Comparison of ENCODE assay signal across 3 cellular contexts in genomic region chr1:148723515-148723914, GRCh38. TPM values are rescaled to one million over a fixed set of nuclear protein-coding genes. Genes with fewer than 3 reads are reported as not detected.
"Had no signal": no experiment of that assay in that cellular context is flagged by ENCODE, and none has a peak within 500 bp of the region (broad histone marks: within the 10 kb centered on the region; RNA-seq: fewer than 3 reads in every experiment).

No MANE protein-coding gene starts in this region.

RNA-seq across cellular contexts. Expression of gene NUDT4B, which starts 25.1 kb away (rescaled TPM):
- total RNA-seq: activated CD8-positive, alpha-beta T cell treated with anti-CD3 and anti-CD28 coated beads for 36 hours; activated naive CD4-positive, alpha-beta T cell treated with anti-CD3 and anti-CD28 coated beads for 36 hours; cardiac septum had no signal
